Comparison of ENCODE assay signal across 27 cellular contexts in the genomic region with DNA sequence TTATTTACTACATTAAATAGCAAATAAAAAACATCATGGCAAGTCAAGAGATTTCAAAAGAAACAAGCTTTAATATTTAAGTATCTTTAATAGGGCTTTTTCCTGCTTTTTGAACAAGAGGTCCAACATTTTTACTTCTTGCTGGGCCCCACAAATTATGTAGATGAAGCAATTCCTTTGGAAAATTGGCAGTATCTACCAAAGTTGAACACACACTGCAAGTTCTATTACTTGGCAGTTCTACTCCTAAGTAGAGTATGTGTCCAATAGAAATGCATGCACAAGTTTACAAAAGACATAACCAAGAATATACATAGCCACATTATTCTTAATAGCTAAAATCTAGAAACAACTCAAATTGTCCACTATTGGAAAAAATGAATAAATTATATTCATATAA. TPM values are rescaled to one million over a fixed set of nuclear protein-coding genes. Genes with fewer than 3 reads are reported as not detected.
"Had no signal": no experiment of that assay in that cellular context is flagged by ENCODE, and none has a peak within 500 bp of the region (broad histone marks: within the 10 kb centered on the region; RNA-seq: fewer than 3 reads in every experiment).

No MANE protein-coding gene starts in this region.

- H3K36me3 ChIP-seq: ascending aorta, cardiac muscle cell, heart right ventricle, pancreas, prostate gland, sigmoid colon, stomach, thyroid gland, WERI-Rb-1 had no signal

- H3K27ac ChIP-seq: ascending aorta, cardiac muscle cell, pancreas, prostate gland, sigmoid colon, stomach, thyroid gland, WERI-Rb-1 had no signal

- H3K4me3 ChIP-seq: ascending aorta, cardiac muscle cell, heart right ventricle, pancreas, prostate gland, sigmoid colon, stomach, thyroid gland had no signal

- H3K9me3 ChIP-seq: ascending aorta, pancreas, prostate gland, sigmoid colon, SK-N-SH, stomach, thyroid gland had no signal

- H3K27me3 ChIP-seq: ascending aorta, cardiac muscle cell, pancreas, sigmoid colon, thyroid gland had no signal

- ATAC-seq: activated CD4-positive, CD25-positive, alpha-beta regulatory T cell treated with anti-CD3 and anti-CD28 coated beads, Interleukin-2, amount 50 U/mL, for 24 hours; esophagus mucosa; heart right ventricle; pancreas; stimulated activated naive B cell treated with anti-CD40 and anti-IgM and Interleukin-4, amounts not matched to agents 10 μg/mL and 1 μg/mL and 100 μg/mL, for 72 hours; T-helper 17 cell had no signal

- DNase-seq: activated CD4-positive, alpha-beta T cell treated with anti-CD3 and anti-CD28 coated beads for 48 hours; activated CD4-positive, alpha-beta T cell treated with anti-CD3 and anti-CD28 coated beads, Interleukin-2, amount 50 U/mL, for 48 hours; activated CD8-positive, alpha-beta memory T cell treated with anti-CD3 and anti-CD28 coated beads for 24 hours; activated effector memory CD4-positive, alpha-beta T cell treated with Interleukin-2 at 50 U/mL for 16 hours; activated naive CD4-positive, alpha-beta T cell treated with Interleukin-2 at 50 U/mL for 16 hours; activated naive CD8-positive, alpha-beta T cell treated with anti-CD3 and anti-CD28 coated beads for 36 hours; heart right ventricle; islet precursor cell; left cardiac atrium; mammary epithelial cell; pancreas; retina; sigmoid colon; SK-N-SH; stimulated activated CD4-positive, alpha-beta T cell treated with anti-CD3 and anti-CD28 coated beads, Interleukin-15, amount 100 ng/mL, for 24 hours; stimulated activated CD4-positive, alpha-beta T cell treated with anti-CD3 and anti-CD28 coated beads, Interleukin-2, amount 100 ng/mL, for 24 hours; stimulated activated naive B cell treated with anti-CD40 and anti-IgM and Interleukin-4, amounts not matched to agents 10 μg/mL and 1 μg/mL and 100 μg/mL, for 72 hours; stomach; T-helper 17 cell; T1000; thyroid gland; WERI-Rb-1 had no signal

- H3K4me1 ChIP-seq: ascending aorta, pancreas, prostate gland, sigmoid colon, thyroid gland had no signal

RNA-seq across cellular contexts. Expression of a gene that starts 12.9 kb away (rescaled TPM):
- polyA plus RNA-seq: SK-N-SH had no signal
